Comparison of ENCODE assay signal across 8 cellular contexts in the genomic region with DNA sequence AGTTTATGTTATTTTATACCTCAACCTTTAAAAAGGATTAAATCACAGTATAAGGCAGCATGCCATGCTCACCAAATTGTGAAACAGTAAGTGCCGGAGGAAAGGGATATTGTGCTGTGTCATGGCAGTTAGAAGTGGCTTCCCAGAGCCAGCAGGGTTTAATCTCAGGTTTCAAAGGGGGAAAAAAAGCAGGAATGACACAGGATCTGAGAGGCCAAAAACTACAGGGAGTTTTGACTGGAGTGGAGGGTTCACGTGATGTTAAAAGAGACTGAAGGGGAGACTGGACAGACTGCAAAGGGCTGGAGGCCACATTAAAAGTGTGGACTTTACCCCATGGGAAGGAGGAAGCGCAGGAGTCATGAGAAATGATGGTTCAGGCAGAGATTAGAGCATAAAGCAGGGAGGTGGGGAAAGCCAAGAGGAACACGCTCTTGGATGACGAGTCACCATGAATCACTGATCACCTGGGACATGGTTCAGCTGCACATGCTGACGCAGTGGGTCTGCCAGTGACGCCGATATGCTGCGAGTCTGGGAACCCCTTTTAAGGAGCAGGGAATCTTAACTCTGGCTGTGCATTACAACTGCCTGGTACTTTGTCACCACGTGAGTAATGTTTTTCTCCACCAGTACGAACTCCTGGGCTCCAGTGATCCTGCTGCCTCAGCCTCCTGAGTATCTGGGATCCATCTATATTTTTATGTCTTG. TPM values are rescaled to one million over a fixed set of nuclear protein-coding genes. Genes with fewer than 3 reads are reported as not detected.
A peak's percentile ranks its signal among the peaks of the same experiment; 100 is the strongest.
DNase-seq lines count a peak whose midpoint lies in the region; ATAC-seq and TF ChIP-seq lines count a peak whose summit lies in the region.

No MANE protein-coding gene starts in this region.

- TF ChIP-seq POLR2A in IMR-90 (IDR thresholded peaks at IDR 0.05; ENCODE audit: low read depth, low read length) (peak; percentile 85), body of pancreas (IDR thresholded peaks at IDR 0.05) (peak in 1 of 3 donors; percentile 14)

- H2AFZ ChIP-seq in IMR-90 (replicated peaks; ENCODE audit: low read length, poor library complexity) = peak overlapping the region; percentile 92

- H3K36me3 ChIP-seq in IMR-90 (ENCODE audit: control insufficient read depth, insufficient read depth, low read length) = no peaks in the 10 kb centered on the region; the same call in 1 of the 2 replicates
- H3K36me3 ChIP-seq in body of pancreas (replicated peaks in 1 of 2; ENCODE audit: insufficient read depth in 1 of 2, low read depth in 2 of 2) = no peaks in the 10 kb centered on the region

- no peak; the same call in 1 of the 2 replicates for TF ChIP-seq RAD21 in IMR-90 (IDR thresholded peaks at IDR 0.05; ENCODE audit: low read length)

- H4K8ac ChIP-seq in IMR-90 (ENCODE audit: low read depth in 2 of 2, low read length in 2 of 2) = peak overlapping the region; percentile 45 to 96

- peak overlapping the region; percentile 94 for H3K23ac ChIP-seq in IMR-90 (ENCODE audit: low read depth, low read length)

- dilution Hi-C loops in IMR-90 (cut with HindIII; ENCODE audit: low sequenced_read_pairs, unreplicated experiment) = no loop called here

- in situ Hi-C loops in IMR-90 (cut with MboI; ENCODE audit: low sequenced_read_pairs) = loop anchor here (10.0 kb wide), 1 partner anchor 427 kb away; no protein-coding TSS in a partner anchor

- peak overlapping the region; percentile 96 for H3K56ac ChIP-seq in IMR-90 (ENCODE audit: extremely low read depth, insufficient read depth, low read length)

- H3K4me1 ChIP-seq in IMR-90 (ENCODE audit: control insufficient read depth, insufficient read depth, low read length) = peaks cover 21% of the 10 kb centered on the region
- peaks cover 13% of the 10 kb centered on the region for H3K4me1 ChIP-seq in body of pancreas

- peak overlapping the region; percentile 94 for H3K18ac ChIP-seq in IMR-90 (ENCODE audit: low read depth, low read length)

- H2AK9ac ChIP-seq in IMR-90 (replicated peaks; ENCODE audit: low read depth, low read length, poor library complexity) = peak overlapping the region; percentile 75

- peak overlapping the region; percentile 73 for H3K9ac ChIP-seq in IMR-90 (ENCODE audit: low read depth, low read length)

- H3K4me3 ChIP-seq in AG10803 (ENCODE audit: low read length) = peak overlapping the region; percentile 37
- H3K4me3 ChIP-seq in IMR-90 (ENCODE audit: insufficient read depth, low read depth, low read length) = peak overlapping the region; percentile 27
- no peak overlapping the region for H3K4me3 ChIP-seq in body of pancreas

- peak overlapping the region; percentile 94 for H3K4ac ChIP-seq in IMR-90 (ENCODE audit: low read depth, low read length)

- POLR2A ChIA-PET in IMR-90 (lab: Charles Lee; ENCODE audit: unreplicated experiment) = no interaction called here

- H2AK5ac ChIP-seq in IMR-90 (ENCODE audit: low read depth, low read length) = peak overlapping the region; percentile 5

- H3K27me3 ChIP-seq in IMR-90 (ENCODE audit: control insufficient read depth, insufficient read depth, low read length) (no peaks in the 10 kb centered on the region), body of pancreas (no peaks in the 10 kb centered on the region)

- no peak for TF ChIP-seq CTCF in AG10803 (conservative IDR thresholded peaks at IDR 0.05; ENCODE audit: low read length)
- no peak for TF ChIP-seq CTCF in IMR-90 (conservative IDR thresholded peaks at IDR 0.05; ENCODE audit: low read depth, low read length)
- TF ChIP-seq CTCF in body of pancreas (IDR thresholded peaks at IDR 0.05) = no peak

- H2BK120ac ChIP-seq in IMR-90 (ENCODE audit: low read depth, low read length) = peak overlapping the region; percentile 97

- 9% methylated on average over 3 of the region's 11 CpGs; no CpG with 5 or more reads in 1 of the 2 experiments for WGBS in IMR-90 (ENCODE audit: extremely low coverage in 2 of 2, insufficient read length in 1 of 2), 2 experiments
- 34 to 40% methylated on average over 11 of the region's 11 CpGs for WGBS in body of pancreas, 2 donors

- peak overlapping the region; percentile 88 for H4K5ac ChIP-seq in IMR-90 (ENCODE audit: low read depth, low read length)

- peak overlapping the region; percentile 83 for H3K14ac ChIP-seq in IMR-90 (replicated peaks; ENCODE audit: low read depth, low read length)

- peaks cover 10 to 22% of the 10 kb centered on the region in 2 experiments; a peak in 3 of 4 replicates for H3K79me1 ChIP-seq in IMR-90 (ENCODE audit: low read depth in 1 of 2, low read length in 2 of 2)

- TSS peak; percentile 95 for BruUV-seq in IMR-90 (replicated peaks; lab: Mats Ljungman, UMichigan)

- no peaks in the 10 kb centered on the region for H4K20me1 ChIP-seq in IMR-90 (ENCODE audit: insufficient read depth, low read length)

- H2BK20ac ChIP-seq in IMR-90 (ENCODE audit: low read depth, low read length) = peak overlapping the region; percentile 89

- H2BK15ac ChIP-seq in IMR-90 (ENCODE audit: low read depth, low read length) = peak overlapping the region; percentile 33; the same call in 2 of the 3 replicates

- H2BK5ac ChIP-seq in IMR-90 (ENCODE audit: low read depth, low read length, poor library complexity, severe bottlenecking) = peak overlapping the region; percentile 99

- H4K91ac ChIP-seq in IMR-90 (ENCODE audit: insufficient read depth, low read depth, low read length) = peak overlapping the region; percentile 89

- CTCF ChIA-PET in IMR-90 (lab: Yijun Ruan, JAX) = no interaction called here

- ATAC-seq in IMR-90 (ENCODE audit: low read depth) (peak; percentile 84), body of pancreas (peak; percentile 71), HG03025 (IDR thresholded peaks at IDR 0.05; ENCODE audit: low FRiP score, unreplicated experiment) (no peak), HG02884 (IDR thresholded peaks at IDR 0.05; ENCODE audit: unreplicated experiment) (no peak)

- no peaks in the 10 kb centered on the region for H3K9me3 ChIP-seq in IMR-90 (ENCODE audit: control insufficient read depth, insufficient read depth, low read length)
- H3K9me3 ChIP-seq in body of pancreas = no peaks in the 10 kb centered on the region

- H3K27ac ChIP-seq in IMR-90 (ENCODE audit: insufficient read depth, low read length) (peak overlapping the region; percentile 96), body of pancreas (peak overlapping the region in 2 of 4 donors; percentile 26 to 65)

- intact Hi-C loops in IMR-90 (cut with micrococcal nuclease) = loop anchor here (10.0 kb wide), 1 partner anchor 87 kb away; no protein-coding TSS in a partner anchor
- intact Hi-C loops in body of pancreas (cut with DNase I) = no loop called here

- peak overlapping the region; percentile 85 for H3K4me2 ChIP-seq in IMR-90 (ENCODE audit: low read depth, low read length)

- peaks cover 7% of the 10 kb centered on the region; the same call in 1 of the 2 replicates for H3K9me1 ChIP-seq in IMR-90 (ENCODE audit: insufficient read depth, low read length)

- DNase-seq in AG10803 (ENCODE audit: low read depth) = peak; percentile 89
- peak; percentile 100 for DNase-seq in IMR-90
- peak; percentile 25 to 67 (median 40) for DNase-seq in body of pancreas
- DNase-seq in islet precursor cell = peak; percentile 98
- DNase-seq in smooth muscle cell of the brain vasculature (ENCODE audit: low read depth, low spot score) = peak; percentile 96
- no peak for DNase-seq in RPMI8226

TF ChIP-seq in IMR-90, 13 proteins besides CTCF, POLR2A, EP300 and RAD21 (continues in another document):
- TF ChIP-seq MAFK (IDR thresholded peaks at IDR 0.05; ENCODE audit: low read depth, low read length) (peak; percentile 71), SMC3 (IDR thresholded peaks at IDR 0.05; ENCODE audit: low read depth, low read length) (no peak), RFX5 (IDR thresholded peaks at IDR 0.05; ENCODE audit: low read depth, low read length) (no peak), MAZ (IDR thresholded peaks at IDR 0.05; ENCODE audit: borderline replicate concordance, low read depth, low read length) (peak; percentile 52; the same call in 1 of the 2 replicates), MXI1 (IDR thresholded peaks at IDR 0.05; ENCODE audit: borderline replicate concordance, low read depth, low read length) (0 out of 2 replicates have a peak, but pooled peaks have one; percentile 19), BHLHE40 (IDR thresholded peaks at IDR 0.05; ENCODE audit: low read depth, low read length) (peak; percentile 38; the same call in 1 of the 2 replicates), FOS (IDR thresholded peaks at IDR 0.05; ENCODE audit: low read depth, low read length) (peak; percentile 98), NFE2L2 (IDR thresholded peaks at IDR 0.05; ENCODE audit: low read depth, low read length) (peak; percentile 98), CEBPB (IDR thresholded peaks at IDR 0.05; ENCODE audit: low read depth, low read length) (peak; percentile 91), CHD1 (IDR thresholded peaks at IDR 0.05; ENCODE audit: low read depth, low read length) (no peak)
- TF ChIP-seq, protein P1, sequence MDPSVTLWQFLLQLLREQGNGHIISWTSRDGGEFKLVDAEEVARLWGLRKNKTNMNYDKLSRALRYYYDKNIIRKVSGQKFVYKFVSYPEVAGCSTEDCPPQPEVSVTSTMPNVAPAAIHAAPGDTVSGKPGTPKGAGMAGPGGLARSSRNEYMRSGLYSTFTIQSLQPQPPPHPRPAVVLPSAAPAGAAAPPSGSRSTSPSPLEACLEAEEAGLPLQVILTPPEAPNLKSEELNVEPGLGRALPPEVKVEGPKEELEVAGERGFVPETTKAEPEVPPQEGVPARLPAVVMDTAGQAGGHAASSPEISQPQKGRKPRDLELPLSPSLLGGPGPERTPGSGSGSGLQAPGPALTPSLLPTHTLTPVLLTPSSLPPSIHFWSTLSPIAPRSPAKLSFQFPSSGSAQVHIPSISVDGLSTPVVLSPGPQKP (IDR thresholded peaks at IDR 0.05; ENCODE audit: borderline replicate concordance, low read depth, low read length) = no peak
- TF ChIP-seq, protein P2, sequence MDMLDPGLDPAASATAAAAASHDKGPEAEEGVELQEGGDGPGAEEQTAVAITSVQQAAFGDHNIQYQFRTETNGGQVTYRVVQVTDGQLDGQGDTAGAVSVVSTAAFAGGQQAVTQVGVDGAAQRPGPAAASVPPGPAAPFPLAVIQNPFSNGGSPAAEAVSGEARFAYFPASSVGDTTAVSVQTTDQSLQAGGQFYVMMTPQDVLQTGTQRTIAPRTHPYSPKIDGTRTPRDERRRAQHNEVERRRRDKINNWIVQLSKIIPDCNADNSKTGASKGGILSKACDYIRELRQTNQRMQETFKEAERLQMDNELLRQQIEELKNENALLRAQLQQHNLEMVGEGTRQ (IDR thresholded peaks at IDR 0.05; ENCODE audit: low read depth, low read length) = peak; percentile 83

RNA-seq across cellular contexts. Expression of a gene that starts 6.1 kb away (rescaled TPM):
- total RNA-seq in IMR-90 (2012; rRNA removed) (39.4 and 69.7 TPM in 2 replicates), body of pancreas (10 to 100 TPM; 23.1 to 27.4 TPM)
- polyA plus RNA-seq in IMR-90 (2012; rRNA removed) = 21.1 and 26.9 TPM in 2 replicates
- 41.2 and 44.8 TPM in 2 replicates for polyA plus RNA-seq in IMR-90 (2012; cell fraction: cytosol; rRNA removed)
- 30.2 and 81.9 TPM in 2 replicates for polyA plus RNA-seq in IMR-90 (2012; cell fraction: nucleus; rRNA removed; ENCODE audit: low replicate concordance)

RNA-seq across cellular contexts. Expression of a gene that starts 50.8 kb away (rescaled TPM):
- total RNA-seq in IMR-90 (2012; rRNA removed) (13.8 and 22.5 TPM in 2 replicates), body of pancreas (10 to 100 TPM; 29.0 to 43.1 TPM)
- polyA plus RNA-seq in IMR-90 (2012; rRNA removed) = 18.9 and 19.9 TPM in 2 replicates
- 9.7 and 11.8 TPM in 2 replicates for polyA plus RNA-seq in IMR-90 (2012; cell fraction: cytosol; rRNA removed)
- polyA plus RNA-seq in IMR-90 (2012; cell fraction: nucleus; rRNA removed; ENCODE audit: low replicate concordance) = 35.3 and 50.2 TPM in 2 replicates

Comparison
In these comparisons a context has a peak if more than half of its experiments do, and no peak if none do; other contexts are left out.
1. H3K4me3 ChIP-seq: peak in AG10803 (single experiment) and IMR-90 (single experiment); none in body of pancreas (0 of 2).
2. ATAC-seq: peak in IMR-90 (single experiment) and body of pancreas (single experiment); none in HG03025 (single experiment) and HG02884 (single experiment).